In genomic region chr5:143355710-143356109, GRCh38 we compare ENCODE assay signal across 8 cellular contexts. TPM values are rescaled to one million over a fixed set of nuclear protein-coding genes. Genes with fewer than 3 reads are reported as not detected.
A peak's percentile ranks its signal among the peaks of the same experiment; 100 is the strongest.
DNase-seq lines count a peak whose midpoint lies in the region; ATAC-seq lines count a peak whose summit lies in the region.

No MANE protein-coding gene starts in this region.

- no peak overlapping the region for H3K4me3 ChIP-seq in skeletal muscle cell (ENCODE audit: low read depth, low read length)

- DNase-seq in activated CD8-positive, alpha-beta memory T cell treated with anti-CD3 and anti-CD28 coated beads for 4 hours (ENCODE audit: low read depth in 2 of 2): peak; percentile 18 to 52
- DNase-seq in activated CD8-positive, alpha-beta memory T cell treated with anti-CD3 and anti-CD28 coated beads for 24 hours: no peak
- peak; percentile 80 to 94 for DNase-seq in NCI-H446 (lab: John Stamatoyannopoulos, UW)
- DNase-seq in activated T-helper 9 cell treated with anti-CD3 and anti-CD28 coated beads, Interleukin-2, amount 50 U/mL, for 16 hours (ENCODE audit: low read depth): peak; percentile 26
- DNase-seq in glomerular endothelial cell (ENCODE audit: extremely low read depth, low read depth, low spot score): peak; percentile 89
- peak; percentile 68 for DNase-seq in skeletal muscle cell (ENCODE audit: low read depth)

- ATAC-seq in GM21528 (IDR thresholded peaks at IDR 0.05; ENCODE audit: low FRiP score, unreplicated experiment) (no peak), HG02884 (IDR thresholded peaks at IDR 0.05; ENCODE audit: unreplicated experiment) (no peak)

RNA-seq across cellular contexts. Expression of gene NR3C1, which starts 47.8 kb away (rescaled TPM):
- total RNA-seq in glomerular endothelial cell: 17.9 and 22.3 TPM in 2 replicates
